1 cellular context compared by ENCODE assay signal in the genomic region with DNA sequence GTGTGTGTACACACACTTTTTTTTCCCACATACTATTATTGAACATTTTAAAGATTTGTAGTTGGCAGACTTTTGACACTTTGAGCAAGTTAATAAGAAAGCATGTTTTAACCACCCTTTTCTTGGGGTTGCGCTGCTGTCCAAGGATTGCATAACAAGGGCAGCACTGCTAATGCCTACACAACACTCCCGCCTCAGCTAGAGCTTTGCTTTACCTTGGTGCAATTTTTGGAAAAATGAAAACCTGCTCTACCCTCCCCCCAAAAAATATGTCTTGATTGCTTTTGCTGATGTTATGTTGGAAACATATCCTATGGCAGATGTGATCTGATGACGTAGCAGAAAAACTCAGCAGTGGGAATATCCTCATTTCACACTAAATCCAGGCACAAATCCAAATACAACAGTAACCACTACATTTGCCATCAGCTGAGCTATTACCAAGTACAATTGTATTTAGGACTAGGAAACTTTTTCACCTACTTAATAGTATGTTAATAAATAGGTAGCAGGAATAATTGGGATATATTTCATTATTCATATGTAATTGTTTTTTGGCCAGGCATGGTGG.
A peak's percentile ranks its signal among the peaks of the same experiment; 100 is the strongest.
TF ChIP-seq lines count a peak whose summit lies in the region.

No MANE protein-coding gene starts in this region.

TF ChIP-seq in K562, 482 proteins besides CTCF, POLR2A, EP300 and RAD21 (continued from another document):
- TF ChIP-seq, protein P1, sequence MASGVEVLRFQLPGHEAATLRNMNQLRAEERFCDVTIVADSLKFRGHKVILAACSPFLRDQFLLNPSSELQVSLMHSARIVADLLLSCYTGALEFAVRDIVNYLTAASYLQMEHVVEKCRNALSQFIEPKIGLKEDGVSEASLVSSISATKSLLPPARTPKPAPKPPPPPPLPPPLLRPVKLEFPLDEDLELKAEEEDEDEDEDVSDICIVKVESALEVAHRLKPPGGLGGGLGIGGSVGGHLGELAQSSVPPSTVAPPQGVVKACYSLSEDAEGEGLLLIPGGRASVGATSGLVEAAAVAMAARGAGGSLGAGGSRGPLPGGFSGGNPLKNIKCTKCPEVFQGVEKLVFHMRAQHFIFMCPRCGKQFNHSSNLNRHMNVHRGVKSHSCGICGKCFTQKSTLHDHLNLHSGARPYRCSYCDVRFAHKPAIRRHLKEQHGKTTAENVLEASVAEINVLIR (CRISPR knock-in tag; IDR thresholded peaks at IDR 0.05) = no peak
- no peak for TF ChIP-seq MYNN (IDR thresholded peaks at IDR 0.05)
- TF ChIP-seq MYNN (CRISPR knock-in tag; IDR thresholded peaks at IDR 0.05) = no peak
- TF ChIP-seq CEBPG (CRISPR knock-in tag; IDR thresholded peaks at IDR 0.05) = no peak
- TF ChIP-seq CEBPG (tag; conservative IDR thresholded peaks at IDR 0.05 in 1 of 2, IDR thresholded peaks at IDR 0.05 in 1 of 2) = 0 out of 4 replicates have a peak, but pooled peaks of 1 of the 2 experiments have one; percentile 26
- peak; percentile 75 for TF ChIP-seq MAFG (tag; conservative IDR thresholded peaks at IDR 0.05)
- TF ChIP-seq C11orf30 (IDR thresholded peaks at IDR 0.05; ENCODE audit: low read depth) = peak; percentile 72
